Comparison of ENCODE assay signal across 20 cellular contexts in the genomic region with DNA sequence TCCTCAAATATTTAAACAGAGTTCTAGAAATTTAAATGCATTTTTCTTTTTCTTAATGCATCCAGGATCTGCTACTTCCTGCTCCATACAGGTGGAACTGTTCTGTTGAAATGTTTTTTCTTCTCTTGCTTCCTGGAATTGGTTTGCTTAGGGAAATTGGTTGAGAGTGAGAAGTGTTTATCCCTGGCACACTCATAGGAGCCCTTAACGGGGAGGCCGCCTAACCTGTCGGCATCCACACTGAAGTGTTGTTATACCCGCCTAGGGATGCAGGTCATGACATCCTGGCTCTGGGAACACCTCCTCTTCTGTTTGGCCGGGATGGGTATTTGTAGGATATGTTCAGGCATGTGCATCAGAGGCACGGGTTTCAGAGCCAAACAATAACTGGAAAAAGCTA.
A peak's percentile ranks its signal among the peaks of the same experiment; 100 is the strongest.
DNase-seq lines count a peak whose midpoint lies in the region; ATAC-seq and TF ChIP-seq lines count a peak whose summit lies in the region.
"Had no signal": no experiment of that assay in that cellular context is flagged by ENCODE, and none has a peak within 500 bp of the region (broad histone marks: within the 10 kb centered on the region; RNA-seq: fewer than 3 reads in every experiment).

No MANE protein-coding gene starts in this region.

- TF ChIP-seq CTCF in VCaP (conservative IDR thresholded peaks at IDR 0.05) (no peak), prostate gland (IDR thresholded peaks at IDR 0.05) (no peak)

- no peaks in the 10 kb centered on the region for H3K36me3 ChIP-seq in prostate gland

- no peak for TF ChIP-seq POLR2A in prostate gland (IDR thresholded peaks at IDR 0.05)

- H3K4me1 Mint-ChIP-seq in activated naive CD8-positive, alpha-beta T cell treated with anti-CD3 and anti-CD28 coated beads, Interleukin-2, amount 50 U/mL, for 24 hours, result no peaks in the 10 kb centered on the region
- H3K4me1 Mint-ChIP-seq: activated naive CD8-positive, alpha-beta T cell treated with anti-CD3 and anti-CD28 coated beads for 36 hours; T-cell had no signal

- no peaks in the 10 kb centered on the region for H3K27me3 ChIP-seq in prostate gland (replicated peaks; ENCODE audit: insufficient read depth)

- H3K27ac Mint-ChIP-seq in activated naive CD8-positive, alpha-beta T cell treated with anti-CD3 and anti-CD28 coated beads, Interleukin-2, amount 50 U/mL, for 24 hours, result no peak overlapping the region
- H3K27ac Mint-ChIP-seq: activated naive CD8-positive, alpha-beta T cell treated with anti-CD3 and anti-CD28 coated beads for 36 hours; activated T-helper 2 cell treated with anti-CD3 and anti-CD28 coated beads, Interferon-gamma antibody, Interleukin-2, Interleukin-4, amounts not matched to agents 10 μg/mL and 5 μg/mL and 100 μg/mL, durations not matched to agents 14 hours and 24 hours and 36 hours; memory B cell; T-cell had no signal

- H3K4me3 Mint-ChIP-seq in activated naive CD8-positive, alpha-beta T cell treated with anti-CD3 and anti-CD28 coated beads, Interleukin-2, amount 50 U/mL, for 24 hours, result no peak overlapping the region
- H3K4me3 Mint-ChIP-seq: activated naive CD8-positive, alpha-beta T cell treated with anti-CD3 and anti-CD28 coated beads for 36 hours; memory B cell; T-cell had no signal

- no peak for ATAC-seq in activated naive CD8-positive, alpha-beta T cell treated with anti-CD3 and anti-CD28 coated beads, Interleukin-2, amount 50 U/mL, for 24 hours
- no peak for ATAC-seq in HG03521 (IDR thresholded peaks at IDR 0.05; ENCODE audit: unreplicated experiment)
- ATAC-seq in GM21360 (IDR thresholded peaks at IDR 0.05; ENCODE audit: unreplicated experiment), result no peak
- ATAC-seq: T-cell had no signal

- WGBS in prostate gland, result 80% methylated on average over 6 of the region's 6 CpGs

- DNase-seq in NCI-H2196 (lab: John Stamatoyannopoulos, UW; ENCODE audit: unreplicated experiment) (peak; percentile 29), NCI-H2196 treated with DMSO at 0.1 percent for 48 hours (lab: John Stamatoyannopoulos, UW; ENCODE audit: unreplicated experiment) (no peak), NCI-H1092 (lab: John Stamatoyannopoulos, UW) (peak; percentile 6), prostate gland (ENCODE audit: low spot score) (peak; percentile 39)
- DNase-seq in activated naive CD8-positive, alpha-beta T cell treated with anti-CD3 and anti-CD28 coated beads, Interleukin-2, amount 50 U/mL, for 24 hours, result no peak
- DNase-seq: activated CD4-positive, alpha-beta T cell treated with anti-CD3 and anti-CD28 coated beads for 48 hours; activated naive CD8-positive, alpha-beta T cell treated with anti-CD3 and anti-CD28 coated beads for 36 hours; foreskin fibroblast; MV-4-11; NCI-H187 treated with DMSO at 0.1 percent for 48 hours; occipital lobe; PC-9; SHP77 treated with DMSO at 0.1 percent for 48 hours; T-cell had no signal

- no peak overlapping the region for H3K4me3 ChIP-seq in prostate gland
- H3K4me3 ChIP-seq: PC-9 had no signal

- H3K36me3 Mint-ChIP-seq in activated naive CD8-positive, alpha-beta T cell treated with anti-CD3 and anti-CD28 coated beads, Interleukin-2, amount 50 U/mL, for 24 hours (ENCODE audit: low read depth), result no peaks in the 10 kb centered on the region
- H3K36me3 Mint-ChIP-seq: activated naive CD8-positive, alpha-beta T cell treated with anti-CD3 and anti-CD28 coated beads for 36 hours; memory B cell; T-cell had no signal

- H3K27me3 Mint-ChIP-seq in activated naive CD8-positive, alpha-beta T cell treated with anti-CD3 and anti-CD28 coated beads, Interleukin-2, amount 50 U/mL, for 24 hours, result peaks cover 2% of the 10 kb centered on the region
- H3K27me3 Mint-ChIP-seq: activated naive CD8-positive, alpha-beta T cell treated with anti-CD3 and anti-CD28 coated beads for 36 hours; T-cell had no signal

- H3K9me3 Mint-ChIP-seq in activated naive CD8-positive, alpha-beta T cell treated with anti-CD3 and anti-CD28 coated beads, Interleukin-2, amount 50 U/mL, for 24 hours, result no peaks in the 10 kb centered on the region
- H3K9me3 Mint-ChIP-seq: activated naive CD8-positive, alpha-beta T cell treated with anti-CD3 and anti-CD28 coated beads for 36 hours; activated T-helper 2 cell treated with anti-CD3 and anti-CD28 coated beads, Interferon-gamma antibody, Interleukin-2, Interleukin-4, amounts not matched to agents 10 μg/mL and 5 μg/mL and 100 μg/mL, durations not matched to agents 14 hours and 24 hours and 36 hours; memory B cell; T-cell had no signal

- intact Hi-C loops in prostate gland (cut with DNase I), result no loop called here

- H3K4me1 ChIP-seq in prostate gland (replicated peaks), result peaks cover 5% of the 10 kb centered on the region

- H3K9me3 ChIP-seq in prostate gland, result no peaks in the 10 kb centered on the region

- H3K27ac ChIP-seq in VCaP (peak overlapping the region; percentile 68), prostate gland (peak overlapping the region in 1 of 2 donors; percentile 17)
- H3K27ac ChIP-seq: KMS-11, PC-9 had no signal

Comparison
In these comparisons a context has a peak if more than half of its experiments do, and no peak if none do; other contexts are left out.
1. DNase-seq: peak in NCI-H2196 (single experiment), NCI-H1092 (single experiment) and prostate gland (single experiment); none in NCI-H2196 treated with DMSO at 0.1 percent for 48 hours (single experiment) and activated naive CD8-positive, alpha-beta T cell treated with anti-CD3 and anti-CD28 coated beads, Interleukin-2, amount 50 U/mL, for 24 hours (single experiment).